ENCODE assay signal across 13 cellular contexts in the genomic region with DNA sequence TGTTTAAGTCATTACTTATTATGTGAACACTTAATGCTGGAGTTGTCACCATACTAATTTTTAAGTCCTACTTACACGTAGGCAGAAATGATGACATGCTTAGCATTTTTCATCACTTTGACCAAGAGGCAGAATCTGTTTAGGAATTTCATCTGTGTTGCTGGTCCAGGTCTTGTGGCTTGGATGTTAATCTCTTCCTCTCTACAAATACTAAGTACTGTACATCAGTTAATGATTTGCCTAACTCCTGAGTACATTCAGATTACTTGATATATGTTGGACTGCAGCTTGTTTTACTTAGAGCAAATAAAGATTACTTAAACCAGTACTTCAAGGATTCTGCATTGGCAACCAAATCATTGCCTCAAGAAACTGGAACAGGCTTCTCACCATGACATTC. TPM values are rescaled to one million over a fixed set of nuclear protein-coding genes. Genes with fewer than 3 reads are reported as not detected.
DNase-seq lines count a peak whose midpoint lies in the region; ATAC-seq and TF ChIP-seq lines count a peak whose summit lies in the region.
"Had no signal": no experiment of that assay in that cellular context is flagged by ENCODE, and none has a peak within 500 bp of the region (broad histone marks: within the 10 kb centered on the region; RNA-seq: fewer than 3 reads in every experiment).

No MANE protein-coding gene starts in this region.

- POLR2A ChIA-PET in naive thymus-derived CD4-positive, alpha-beta T cell (lab: Charles Lee), result interaction anchor here (0.6 to 5.3 kb wide), 18 partner anchors 9 to 271 kb away, joined by 3 to 66 read pairs (median 4); a partner anchor contains a TSS

- no peaks in the 10 kb centered on the region for H3K9me3 ChIP-seq in DND-41 (ENCODE audit: insufficient read depth, low read length, severe bottlenecking)
- no peaks in the 10 kb centered on the region for H3K9me3 ChIP-seq in naive thymus-derived CD4-positive, alpha-beta T cell (ENCODE audit: control insufficient read depth in 2 of 3, low read length in 3 of 3)
- H3K9me3 ChIP-seq: uterus had no signal

- no peaks in the 10 kb centered on the region for H3K9me3 Mint-ChIP-seq in activated naive CD8-positive, alpha-beta T cell treated with anti-CD3 and anti-CD28 coated beads for 36 hours
- H3K9me3 Mint-ChIP-seq in naive thymus-derived CD4-positive, alpha-beta T cell, result no peaks in the 10 kb centered on the region

- H3K27me3 Mint-ChIP-seq in activated naive CD8-positive, alpha-beta T cell treated with anti-CD3 and anti-CD28 coated beads for 36 hours, result no peaks in the 10 kb centered on the region
- no peaks in the 10 kb centered on the region for H3K27me3 Mint-ChIP-seq in naive thymus-derived CD4-positive, alpha-beta T cell

- H3K36me3 ChIP-seq in DND-41 (ENCODE audit: insufficient read depth, low read length), result peaks cover 27% of the 10 kb centered on the region
- peaks cover 0 to under 1% (median 0%) of the 10 kb centered on the region in 3 experiments for H3K36me3 ChIP-seq in naive thymus-derived CD4-positive, alpha-beta T cell (ENCODE audit: control insufficient read depth in 2 of 3, insufficient read depth in 3 of 3, low read length in 3 of 3)
- H3K36me3 ChIP-seq: uterus had no signal

- H3K79me2 ChIP-seq in DND-41 (ENCODE audit: insufficient read depth, low read length), result peaks cover 98% of the 10 kb centered on the region

- H3K4me3 Mint-ChIP-seq in activated naive CD8-positive, alpha-beta T cell treated with anti-CD3 and anti-CD28 coated beads for 36 hours, result peak overlapping the region; percentile 26
- H3K4me3 Mint-ChIP-seq in naive thymus-derived CD4-positive, alpha-beta T cell, result peak overlapping the region; percentile 45 to 99 (median 65)

- H4K20me1 ChIP-seq in DND-41 (ENCODE audit: insufficient read depth, low read length), result peaks cover 43% of the 10 kb centered on the region

- H3K4me2 ChIP-seq in DND-41 (ENCODE audit: insufficient read depth, low read length), result peak overlapping the region; percentile 16; the same call in 1 of the 2 replicates

- in situ Hi-C loops in ACHN (cut with HindIII; ENCODE audit: low pct_ligation_motif_present, low pct_unique_long_range_greater_than_20kb, low sequenced_read_pairs), result no loop called here

- no peak for TF ChIP-seq CTCF in DND-41 (IDR thresholded peaks at IDR 0.05; ENCODE audit: borderline replicate concordance, extremely low read depth, low read length, poor library complexity, severe bottlenecking)

- intact Hi-C loops in naive thymus-derived CD4-positive, alpha-beta T cell (cut with micrococcal nuclease), result loop anchor here (5.0 to 10.0 kb wide), 3 partner anchors 37 to 1040 kb away; a partner anchor contains a TSS
- intact Hi-C loops in sciatic nerve (cut with DNase I), result no loop called here

- H2AFZ ChIP-seq in DND-41 (ENCODE audit: low read depth, low read length), result no peak overlapping the region

- H3K27me3 ChIP-seq in DND-41 (ENCODE audit: insufficient read depth, low read length, poor library complexity), result no peaks in the 10 kb centered on the region
- H3K27me3 ChIP-seq in naive thymus-derived CD4-positive, alpha-beta T cell (ENCODE audit: control insufficient read depth in 2 of 2, insufficient read depth in 2 of 2, low read length in 2 of 2), result no peaks in the 10 kb centered on the region
- H3K27me3 ChIP-seq: uterus had no signal

- peak overlapping the region; percentile 24; the same call in 1 of the 2 replicates for H3K27ac ChIP-seq in DND-41 (ENCODE audit: low read length)
- H3K27ac ChIP-seq in naive thymus-derived CD4-positive, alpha-beta T cell (ENCODE audit: low read depth, low read length), result peak overlapping the region; percentile 89

- ATAC-seq in DND-41 (ENCODE audit: insufficient read depth, low read depth), result no peak
- no peak for ATAC-seq in naive thymus-derived CD4-positive, alpha-beta T cell
- no peak for ATAC-seq in GM21717 (IDR thresholded peaks at IDR 0.05; ENCODE audit: unreplicated experiment)
- no peak for ATAC-seq in activated CD4-positive, CD25-positive, alpha-beta regulatory T cell treated with anti-CD3 and anti-CD28 coated beads, Interleukin-2, amount 50 U/mL, for 24 hours
- ATAC-seq in sciatic nerve, result no peak

- DNase-seq in ACHN (peak; percentile 11), DND-41 (no peak), NCI-H1694 (lab: John Stamatoyannopoulos, UW) (no peak), sciatic nerve (ENCODE audit: low spot score) (no peak)
- no peak for DNase-seq in activated naive CD8-positive, alpha-beta T cell treated with anti-CD3 and anti-CD28 coated beads for 36 hours
- no peak for DNase-seq in naive thymus-derived CD4-positive, alpha-beta T cell
- DNase-seq: aorta; mesendoderm; NCI-H2081; stimulated activated CD4-positive, alpha-beta T cell treated with anti-CD3 and anti-CD28 coated beads, Interleukin-15, amount 100 ng/mL, for 24 hours; uterus had no signal

- H3K36me3 Mint-ChIP-seq in activated naive CD8-positive, alpha-beta T cell treated with anti-CD3 and anti-CD28 coated beads for 36 hours, result peaks cover 12% of the 10 kb centered on the region
- peaks cover under 1 to 35% (median 9%) of the 10 kb centered on the region in 5 donors for H3K36me3 Mint-ChIP-seq in naive thymus-derived CD4-positive, alpha-beta T cell

- H3K27ac Mint-ChIP-seq in activated naive CD8-positive, alpha-beta T cell treated with anti-CD3 and anti-CD28 coated beads for 36 hours, result peak overlapping the region; percentile 83
- H3K27ac Mint-ChIP-seq in naive thymus-derived CD4-positive, alpha-beta T cell, result peak overlapping the region; percentile 77 to 99 (median 94)

- H3K4me3 ChIP-seq in DND-41 (ENCODE audit: low read depth in 1 of 2, low read length in 2 of 2), result no peak overlapping the region
- peak overlapping the region; percentile 20 for H3K4me3 ChIP-seq in naive thymus-derived CD4-positive, alpha-beta T cell (ENCODE audit: low read length)
- H3K4me3 ChIP-seq: uterus had no signal

- CTCF ChIA-PET in naive thymus-derived CD4-positive, alpha-beta T cell (lab: Charles Lee), result interaction anchor here (1.2 to 1.8 kb wide), 3 partner anchors 83 to 203 kb away, joined by 3 to 6 read pairs (median 5); no protein-coding TSS in a partner anchor

- H3K4me1 Mint-ChIP-seq in activated naive CD8-positive, alpha-beta T cell treated with anti-CD3 and anti-CD28 coated beads for 36 hours, result peaks cover 85% of the 10 kb centered on the region
- peaks cover 59 to 100% (median 88%) of the 10 kb centered on the region in 7 donors for H3K4me1 Mint-ChIP-seq in naive thymus-derived CD4-positive, alpha-beta T cell

- peaks cover 60% of the 10 kb centered on the region for H3K4me1 ChIP-seq in DND-41 (ENCODE audit: insufficient read depth, low read length)
- peaks cover 80 to 92% of the 10 kb centered on the region in 2 donors for H3K4me1 ChIP-seq in naive thymus-derived CD4-positive, alpha-beta T cell (ENCODE audit: control insufficient read depth in 2 of 2, insufficient read depth in 2 of 2, low read length in 2 of 2)

- H3K9ac ChIP-seq in DND-41 (ENCODE audit: low read depth, low read length), result no peak overlapping the region

RNA-seq across cellular contexts. Expression of a gene that starts 8.6 kb away (rescaled TPM):
- 10 to 100 TPM; 26.8 to 29.3 TPM for total RNA-seq in activated naive CD8-positive, alpha-beta T cell treated with anti-CD3 and anti-CD28 coated beads for 36 hours
- 100 to 1,000 TPM in 4 of 5 experiments, 10 to 100 TPM in 1; 71.9 to 176 (median 146) TPM for total RNA-seq in naive thymus-derived CD4-positive, alpha-beta T cell
- 10 to 100 TPM; 63.4 to 66.2 TPM for polyA plus RNA-seq in naive thymus-derived CD4-positive, alpha-beta T cell
- total RNA-seq in sciatic nerve, result 127 TPM
